14 cellular contexts compared by ENCODE assay signal in the genomic region with DNA sequence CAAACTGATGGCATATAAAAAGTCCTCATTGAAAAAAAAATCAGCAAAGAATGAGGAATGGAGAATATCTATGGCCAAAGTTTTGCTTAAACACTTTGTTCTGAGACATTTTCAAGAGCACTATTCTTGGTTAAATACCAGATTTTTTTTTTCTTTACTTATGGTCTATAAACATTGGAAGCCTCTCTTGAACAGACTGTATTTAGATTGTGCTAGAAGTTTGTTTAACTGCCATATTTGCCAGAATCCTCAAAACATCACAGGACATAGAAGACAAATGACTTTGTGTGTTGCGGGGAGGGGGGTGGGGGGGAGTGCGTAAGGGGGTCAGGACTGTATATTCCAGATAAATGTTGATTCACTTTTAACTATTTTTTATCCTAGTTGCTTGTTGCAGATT.
DNase-seq lines count a peak whose midpoint lies in the region; ATAC-seq and TF ChIP-seq lines count a peak whose summit lies in the region.
"Had no signal": no experiment of that assay in that cellular context is flagged by ENCODE, and none has a peak within 500 bp of the region (broad histone marks: within the 10 kb centered on the region; RNA-seq: fewer than 3 reads in every experiment).

No MANE protein-coding gene starts in this region.

- CTCF ChIA-PET in SK-N-SH (lab: Yijun Ruan, JAX), result interaction anchor here (1.0 kb wide), 1 partner anchor 14 kb away, joined by 3 read pairs; no protein-coding TSS in a partner anchor

- no peaks in the 10 kb centered on the region for H3K9me2 ChIP-seq in SK-N-SH

- no peak overlapping the region for H2AK5ac ChIP-seq in mesenchymal stem cell (ENCODE audit: low read length, severe bottlenecking)

- no peak for TF ChIP-seq RAD21 in SK-N-SH (IDR thresholded peaks at IDR 0.05; ENCODE audit: low read length)

- H3K23ac ChIP-seq in mesenchymal stem cell (ENCODE audit: low read length in 2 of 2), result no peak overlapping the region

- TF ChIP-seq EP300 in sigmoid colon (IDR thresholded peaks at IDR 0.05) (no peak), SK-N-SH (IDR thresholded peaks at IDR 0.05; ENCODE audit: borderline replicate concordance in 1 of 2, low read depth in 1 of 2, low read length in 1 of 2) (no peak)

- WGBS in mesenchymal stem cell, result no CpG with 5 or more reads among the region's 2 CpGs
- 15 to 53% methylated on average over 2 of the region's 2 CpGs for WGBS in sigmoid colon, 2 donors
- WGBS in SK-N-SH (ENCODE audit: low lambda C conversion rate), result 84% methylated on average over 2 of the region's 2 CpGs

- no peak overlapping the region for H2BK5ac ChIP-seq in mesenchymal stem cell (ENCODE audit: low read depth, low read length, poor library complexity, severe bottlenecking)

- TF ChIP-seq POLR2A in sigmoid colon (IDR thresholded peaks at IDR 0.05), result no peak

- H3K4ac ChIP-seq in mesenchymal stem cell (ENCODE audit: low read depth in 1 of 2, low read length in 2 of 2), result no peak overlapping the region

- POLR2A ChIA-PET in SK-N-SH (lab: Yijun Ruan, JAX), result no interaction called here

- H3K79me2 ChIP-seq in SK-N-SH (ENCODE audit: insufficient read depth), result no peaks in the 10 kb centered on the region

- no peak overlapping the region for H2AFZ ChIP-seq in mesenchymal stem cell (ENCODE audit: low read depth, low read length)
- H2AFZ ChIP-seq in SK-N-SH (ENCODE audit: low read depth), result no peak overlapping the region

- intact Hi-C loops in sigmoid colon (cut with DNase I), result loop anchor here (5.0 to 10.0 kb wide), 5 partner anchors 55 to 1148 kb away; no protein-coding TSS in a partner anchor

- H3K18ac ChIP-seq in mesenchymal stem cell (ENCODE audit: low read depth in 1 of 2, low read length in 2 of 2), result no peak overlapping the region

- H3K27me3 ChIP-seq in mesenchymal stem cell (ENCODE audit: control insufficient read depth in 1 of 2, insufficient read depth in 1 of 2, low read length in 2 of 2) (no peaks in the 10 kb centered on the region), sigmoid colon (no peaks in the 10 kb centered on the region), SK-N-SH (ENCODE audit: insufficient read depth) (no peaks in the 10 kb centered on the region)
- H3K27me3 ChIP-seq: MG63, SJSA1 had no signal

- no peaks in the 10 kb centered on the region for H3F3A ChIP-seq in SK-N-SH (replicated peaks; ENCODE audit: insufficient read depth)

- H4K20me1 ChIP-seq in SK-N-SH (ENCODE audit: insufficient read depth), result no peaks in the 10 kb centered on the region

- H3K27ac ChIP-seq in mesenchymal stem cell (ENCODE audit: low read length, poor library complexity, severe bottlenecking), result no peak overlapping the region
- peak overlapping the region; percentile 76 to 91 (median 85) for H3K27ac ChIP-seq in sigmoid colon
- no peak overlapping the region for H3K27ac ChIP-seq in SK-N-SH (ENCODE audit: low read depth in 2 of 2, low read length in 1 of 2)
- H3K27ac ChIP-seq: A549, SJSA1 had no signal

- H3K36me3 ChIP-seq in mesenchymal stem cell (ENCODE audit: control insufficient read depth in 1 of 2, insufficient read depth in 2 of 2, low read depth in 1 of 2, low read length in 2 of 2), result no peaks in the 10 kb centered on the region
- H3K36me3 ChIP-seq in sigmoid colon, result no peaks in the 10 kb centered on the region
- H3K36me3 ChIP-seq in SK-N-SH (replicated peaks in 1 of 2; ENCODE audit: control insufficient read depth in 1 of 2, insufficient read depth in 2 of 2, low read length in 1 of 2), result no peaks in the 10 kb centered on the region
- H3K36me3 ChIP-seq: MG63, SJSA1 had no signal

- peak; percentile 10 for DNase-seq in DMS53 treated with DMSO at 0.1 percent for 48 hours (lab: John Stamatoyannopoulos, UW; ENCODE audit: unreplicated experiment)
- peak; percentile 41 for DNase-seq in cerebellar cortex (ENCODE audit: low spot score)
- DNase-seq in mesenchymal stem cell, result no peak
- no peak for DNase-seq in sigmoid colon
- no peak for DNase-seq in SK-N-SH
- no peak for DNase-seq in AG08396 (ENCODE audit: low spot score)
- DNase-seq in occipital lobe (lab: John Stamatoyannopoulos, UW), result no peak
- DNase-seq: GOT3, MG63, NCI-H187 treated with DMSO at 0.1 percent for 48 hours had no signal

- no peak overlapping the region for H2BK15ac ChIP-seq in mesenchymal stem cell (ENCODE audit: low read depth, poor library complexity, severe bottlenecking)

- H3K9ac ChIP-seq in mesenchymal stem cell (ENCODE audit: low read length) (peak overlapping the region; percentile 50), SK-N-SH (no peak overlapping the region)

- no peak overlapping the region for H2BK12ac ChIP-seq in mesenchymal stem cell (ENCODE audit: low read length in 2 of 2)

- H4K91ac ChIP-seq in mesenchymal stem cell (ENCODE audit: low read length), result no peak overlapping the region

- H3K4me2 ChIP-seq in mesenchymal stem cell (ENCODE audit: low read length, poor library complexity, severe bottlenecking), result no peak overlapping the region
- H3K4me2 ChIP-seq in SK-N-SH, result no peak overlapping the region
- H3K4me2 ChIP-seq: A549 had no signal

- TF ChIP-seq CTCF in sigmoid colon (IDR thresholded peaks at IDR 0.05) (no peak), SK-N-SH (IDR thresholded peaks at IDR 0.05) (no peak)

- no peak for ATAC-seq in GM19324 (IDR thresholded peaks at IDR 0.05; ENCODE audit: low FRiP score, unreplicated experiment)
- ATAC-seq: A549, HepG2 had no signal

- H3K9me3 ChIP-seq in mesenchymal stem cell (ENCODE audit: control insufficient read depth, low read length), result no peaks in the 10 kb centered on the region
- H3K9me3 ChIP-seq in sigmoid colon, result no peaks in the 10 kb centered on the region
- no peaks in the 10 kb centered on the region for H3K9me3 ChIP-seq in SK-N-SH
- H3K9me3 ChIP-seq: A549, MG63, SJSA1 had no signal

- H3K14ac ChIP-seq in mesenchymal stem cell (ENCODE audit: low read length in 2 of 2), result no peak overlapping the region

- H3K4me3 ChIP-seq in mesenchymal stem cell (ENCODE audit: insufficient read depth in 1 of 2, low read depth in 1 of 2, low read length in 2 of 2), result no peak overlapping the region
- peak overlapping the region in 2 of 4 donors; percentile 56 for H3K4me3 ChIP-seq in sigmoid colon
- no peak overlapping the region for H3K4me3 ChIP-seq in SK-N-SH (ENCODE audit: low read depth in 2 of 2, low read length in 1 of 2)
- H3K4me3 ChIP-seq: A549, MG63, SJSA1 had no signal

- H3K79me1 ChIP-seq in mesenchymal stem cell (replicated peaks; ENCODE audit: low read length, poor library complexity, severe bottlenecking), result no peaks in the 10 kb centered on the region

- H2BK120ac ChIP-seq in mesenchymal stem cell (ENCODE audit: low read depth, low read length), result no peak overlapping the region

- H4K8ac ChIP-seq in mesenchymal stem cell (ENCODE audit: low read length), result no peak overlapping the region

- H3K4me1 ChIP-seq in mesenchymal stem cell (ENCODE audit: control insufficient read depth, insufficient read depth, low read depth, low read length) (no peaks in the 10 kb centered on the region), sigmoid colon (peaks cover 3 to 75% (median 59%) of the 10 kb centered on the region in 4 donors), SK-N-SH (ENCODE audit: control insufficient read depth in 1 of 2, insufficient read depth in 2 of 2, low read depth in 1 of 2, low read length in 1 of 2) (peaks cover 0 to 18% of the 10 kb centered on the region in 2 experiments; a peak in 3 of 4 replicates)
- H3K4me1 ChIP-seq: A549, SJSA1 had no signal

TF ChIP-seq in SK-N-SH, 30 proteins besides CTCF, POLR2A, EP300 and RAD21 (continues in another document):
- TF ChIP-seq SIN3A (IDR thresholded peaks at IDR 0.05; ENCODE audit: borderline replicate concordance, low read depth, low read length), result no peak
- TF ChIP-seq NFIC (IDR thresholded peaks at IDR 0.05; ENCODE audit: borderline replicate concordance), result no peak
- TF ChIP-seq, protein P1, sequence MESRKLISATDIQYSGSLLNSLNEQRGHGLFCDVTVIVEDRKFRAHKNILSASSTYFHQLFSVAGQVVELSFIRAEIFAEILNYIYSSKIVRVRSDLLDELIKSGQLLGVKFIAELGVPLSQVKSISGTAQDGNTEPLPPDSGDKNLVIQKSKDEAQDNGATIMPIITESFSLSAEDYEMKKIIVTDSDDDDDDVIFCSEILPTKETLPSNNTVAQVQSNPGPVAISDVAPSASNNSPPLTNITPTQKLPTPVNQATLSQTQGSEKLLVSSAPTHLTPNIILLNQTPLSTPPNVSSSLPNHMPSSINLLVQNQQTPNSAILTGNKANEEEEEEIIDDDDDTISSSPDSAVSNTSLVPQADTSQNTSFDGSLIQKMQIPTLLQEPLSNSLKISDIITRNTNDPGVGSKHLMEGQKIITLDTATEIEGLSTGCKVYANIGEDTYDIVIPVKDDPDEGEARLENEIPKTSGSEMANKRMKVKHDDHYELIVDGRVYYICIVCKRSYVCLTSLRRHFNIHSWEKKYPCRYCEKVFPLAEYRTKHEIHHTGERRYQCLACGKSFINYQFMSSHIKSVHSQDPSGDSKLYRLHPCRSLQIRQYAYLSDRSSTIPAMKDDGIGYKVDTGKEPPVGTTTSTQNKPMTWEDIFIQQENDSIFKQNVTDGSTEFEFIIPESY (IDR thresholded peaks at IDR 0.05; ENCODE audit: borderline replicate concordance, low read depth), result no peak
- no peak for TF ChIP-seq RFX5 (IDR thresholded peaks at IDR 0.05; ENCODE audit: low read length)
- no peak for TF ChIP-seq ELF1 (IDR thresholded peaks at IDR 0.05)
- no peak for TF ChIP-seq TEAD4 (IDR thresholded peaks at IDR 0.05; ENCODE audit: borderline replicate concordance, insufficient read depth)
- TF ChIP-seq FOXM1 (IDR thresholded peaks at IDR 0.05; ENCODE audit: low read depth), result no peak
- TF ChIP-seq NRF1 (IDR thresholded peaks at IDR 0.05; ENCODE audit: low read depth, low read length), result no peak
- no peak for TF ChIP-seq FOSL2 (IDR thresholded peaks at IDR 0.05; ENCODE audit: borderline replicate concordance, low read depth)
- no peak for TF ChIP-seq GABPA (IDR thresholded peaks at IDR 0.05; ENCODE audit: low read depth)
- TF ChIP-seq, protein P2, sequence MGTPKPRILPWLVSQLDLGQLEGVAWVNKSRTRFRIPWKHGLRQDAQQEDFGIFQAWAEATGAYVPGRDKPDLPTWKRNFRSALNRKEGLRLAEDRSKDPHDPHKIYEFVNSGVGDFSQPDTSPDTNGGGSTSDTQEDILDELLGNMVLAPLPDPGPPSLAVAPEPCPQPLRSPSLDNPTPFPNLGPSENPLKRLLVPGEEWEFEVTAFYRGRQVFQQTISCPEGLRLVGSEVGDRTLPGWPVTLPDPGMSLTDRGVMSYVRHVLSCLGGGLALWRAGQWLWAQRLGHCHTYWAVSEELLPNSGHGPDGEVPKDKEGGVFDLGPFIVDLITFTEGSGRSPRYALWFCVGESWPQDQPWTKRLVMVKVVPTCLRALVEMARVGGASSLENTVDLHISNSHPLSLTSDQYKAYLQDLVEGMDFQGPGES (IDR thresholded peaks at IDR 0.05; ENCODE audit: low read depth, low read length), result no peak
- TF ChIP-seq TAF1 (IDR thresholded peaks at IDR 0.05; ENCODE audit: borderline replicate concordance, low read depth, low read length), result no peak
- TF ChIP-seq, protein P3, sequence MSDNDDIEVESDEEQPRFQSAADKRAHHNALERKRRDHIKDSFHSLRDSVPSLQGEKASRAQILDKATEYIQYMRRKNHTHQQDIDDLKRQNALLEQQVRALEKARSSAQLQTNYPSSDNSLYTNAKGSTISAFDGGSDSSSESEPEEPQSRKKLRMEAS (IDR thresholded peaks at IDR 0.05; ENCODE audit: low read depth), result no peak

Comparison
In these comparisons a context has a peak if more than half of its experiments do, and no peak if none do; other contexts are left out.
1. DNase-seq: peak in DMS53 treated with DMSO at 0.1 percent for 48 hours (single experiment) and cerebellar cortex (single experiment); none in mesenchymal stem cell (single experiment), sigmoid colon (single experiment), SK-N-SH (single experiment), AG08396 (single experiment) and occipital lobe (single experiment).
2. H3K27ac ChIP-seq: peak in sigmoid colon (4 of 4); none in mesenchymal stem cell (single experiment) and SK-N-SH (0 of 2).